ENCODE assay signal across 8 cellular contexts in the genomic region with DNA sequence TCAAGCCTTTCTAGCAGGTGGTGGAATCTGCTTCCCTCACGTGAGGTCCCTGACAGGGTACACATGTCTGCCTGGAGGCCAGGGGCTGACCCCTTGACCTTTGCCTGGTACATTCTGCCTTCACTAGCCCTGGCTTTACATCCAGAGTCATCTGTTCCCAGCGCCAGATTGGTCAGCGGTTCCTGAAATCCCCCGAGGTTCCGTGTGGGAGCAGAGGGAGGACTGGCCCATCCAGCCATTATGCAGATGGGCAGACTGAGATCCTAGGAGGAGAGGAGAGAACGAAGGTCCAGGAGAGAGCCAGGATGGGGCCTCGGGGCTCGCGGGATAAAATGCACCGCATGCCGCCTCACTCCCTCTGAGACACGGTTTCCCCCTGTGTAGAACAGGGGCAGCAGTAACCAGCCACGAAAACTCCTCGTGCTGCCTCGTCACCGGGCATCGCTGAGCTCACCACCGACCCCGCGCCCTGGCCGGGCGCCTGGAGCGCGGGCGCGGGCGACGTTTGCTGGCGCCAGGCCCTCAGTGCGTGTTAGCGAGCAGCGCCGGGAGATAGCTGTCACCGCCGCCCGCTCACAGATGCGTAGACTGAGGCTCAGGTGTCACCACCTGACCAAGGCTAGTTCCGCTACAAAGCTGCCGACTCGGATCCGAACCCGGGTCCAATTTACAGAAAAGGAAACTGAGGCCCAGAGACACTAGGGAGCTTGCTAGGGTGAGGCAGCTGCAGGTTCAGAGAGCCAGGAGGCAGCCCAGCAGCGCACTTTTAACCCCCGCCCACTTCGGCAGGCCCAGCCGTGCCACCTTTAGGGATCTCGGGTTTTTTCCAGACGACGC. TPM values are rescaled to one million over a fixed set of nuclear protein-coding genes. Genes with fewer than 3 reads are reported as not detected.
A peak's percentile ranks its signal among the peaks of the same experiment; 100 is the strongest.
DNase-seq lines count a peak whose midpoint lies in the region; ATAC-seq, FAIRE-seq and TF ChIP-seq lines count a peak whose summit lies in the region.

No MANE protein-coding gene starts in this region.

- H3K36me3 ChIP-seq in GM06990 (ENCODE audit: control insufficient read depth, insufficient read depth, low read length) (no peaks in the 10 kb centered on the region), GM23248 (ENCODE audit: low read depth) (no peaks in the 10 kb centered on the region), muscle layer of colon (ENCODE audit: insufficient read depth, low read length) (no peaks in the 10 kb centered on the region)

- H3K4me3 ChIP-seq in GM06990 (replicated peaks; ENCODE audit: low read depth, low read length) (peak overlapping the region; percentile 89), GM23248 (peak overlapping the region; percentile 88), muscle layer of colon (ENCODE audit: low read depth in 1 of 2, low read length in 2 of 2) (peak overlapping the region; percentile 75 to 87)

- WGBS in GM23248 (ENCODE audit: low coverage in 1 of 2, low lambda C conversion rate in 2 of 2, missing lambda C conversion rate in 2 of 2), 2 experiments = 31 to 35% methylated on average over 48 to 49 of the region's 49 CpGs

- H3K27ac ChIP-seq in GM23248 (peak overlapping the region; percentile 87), muscle layer of colon (ENCODE audit: low read depth, low read length) (peak overlapping the region; percentile 94)

- peaks cover 48% of the 10 kb centered on the region for H3F3A ChIP-seq in GM23248 (ENCODE audit: insufficient read depth)

- no peak for TF ChIP-seq CTCF in GM06990 (IDR thresholded peaks at IDR 0.05; ENCODE audit: insufficient read depth, low read length, poor library complexity, severe bottlenecking)

- peak overlapping the region; percentile 66 for H3K4me2 ChIP-seq in GM23248 (ENCODE audit: unreplicated experiment)

- FAIRE-seq in frontal cortex (lab: Jason Lieb, UNC) = no peak

- H2AFZ ChIP-seq in GM23248 = peak overlapping the region; percentile 55

- no peaks in the 10 kb centered on the region for H3K9me3 ChIP-seq in GM23248 (ENCODE audit: low read depth)
- H3K9me3 ChIP-seq in muscle layer of colon (ENCODE audit: low read length) = no peaks in the 10 kb centered on the region

- no peaks in the 10 kb centered on the region for H3K9me2 ChIP-seq in GM23248 (ENCODE audit: insufficient read depth)

- H3K27me3 ChIP-seq in GM06990 (replicated peaks; ENCODE audit: control insufficient read depth, insufficient read depth, low read length) = no peaks in the 10 kb centered on the region
- no peaks in the 10 kb centered on the region for H3K27me3 ChIP-seq in GM23248 (replicated peaks; ENCODE audit: insufficient read depth)
- no peaks in the 10 kb centered on the region for H3K27me3 ChIP-seq in muscle layer of colon (ENCODE audit: control insufficient read depth in 1 of 2, insufficient read depth in 2 of 2, low read length in 2 of 2)

- no peaks in the 10 kb centered on the region for H4K20me1 ChIP-seq in GM23248 (ENCODE audit: insufficient read depth)

- in situ Hi-C loops in GM23248 (cut with MboI) = no loop called here

- peak overlapping the region; percentile 68 for H3K9ac ChIP-seq in GM23248
- H3K9ac ChIP-seq in muscle layer of colon (ENCODE audit: low read length) = peak overlapping the region; percentile 12

- DNase-seq in GM06990 (ENCODE audit: extremely low read depth, insufficient read length) (no peak), GM23248 (peak; percentile 67), NCI-H748 treated with DMSO at 0.1 percent for 48 hours (lab: John Stamatoyannopoulos, UW) (peak; percentile 48), ecto neural progenitor cell (ENCODE audit: low spot score) (peak; percentile 69), frontal cortex (ENCODE audit: low spot score in 2 of 2) (no peak), SIG-M5 (lab: John Stamatoyannopoulos, UW) (no peak)

- H3K4me1 ChIP-seq in GM23248 (ENCODE audit: insufficient read depth) (peaks cover 32% of the 10 kb centered on the region), muscle layer of colon (ENCODE audit: insufficient read depth, low read length) (peaks cover 43% of the 10 kb centered on the region)

- ATAC-seq in HG03469 (IDR thresholded peaks at IDR 0.05; ENCODE audit: unreplicated experiment) = no peak

- H3K79me2 ChIP-seq in GM23248 (ENCODE audit: insufficient read depth) = peaks cover 40% of the 10 kb centered on the region

RNA-seq across cellular contexts. Expression of gene MAP2K3, which starts 0.8 kb away (rescaled TPM):
- 32.2 and 42.6 TPM in 2 replicates for total RNA-seq in GM23248 (2014; rRNA removed; shearing (Covaris generic))
- 119 and 125 TPM in 2 replicates for polyA plus RNA-seq in GM23248 (2016; fragmentation: Nextera tagmentation; extraction: Ambion mirVana)
- total RNA-seq in frontal cortex = 2.0 TPM

RNA-seq across cellular contexts. Expression of gene NATD1, which starts 30.5 kb away (rescaled TPM):
- total RNA-seq in GM23248 (2014; rRNA removed; shearing (Covaris generic)) = 5.0 and 9.6 TPM in 2 replicates
- 3.6 and 4.0 TPM in 2 replicates for polyA plus RNA-seq in GM23248 (2016; fragmentation: Nextera tagmentation; extraction: Ambion mirVana)
- total RNA-seq in frontal cortex = 1.6 TPM

Comparison
In these comparisons a context has a peak if more than half of its experiments do, and no peak if none do; other contexts are left out.
1. DNase-seq: peak in GM23248 (single experiment), NCI-H748 treated with DMSO at 0.1 percent for 48 hours (single experiment) and ecto neural progenitor cell (single experiment); none in GM06990 (single experiment), frontal cortex (0 of 2) and SIG-M5 (single experiment).
2. RNA of gene MAP2K3, which starts 0.8 kb away (total RNA-seq): 32.2 to 42.6 TPM in GM23248; 2.0 TPM in frontal cortex (single experiment); every median in the first group is over 10 times any median in the second.
3. Peak in every context shown above with its lines, with median percentiles within 50 percentile points of each other: H3K4me3 ChIP-seq.